1 cellular context compared by ENCODE assay signal in genomic region chr7:99579956-99580777, GRCh38.
TF ChIP-seq lines count a peak whose summit lies in the region.

No MANE protein-coding gene starts in this region.

TF ChIP-seq in WTC11, 78 proteins besides CTCF, POLR2A, EP300 and RAD21 (continued from another document and continues in another):
- TF ChIP-seq ATF2 (CRISPR knock-in tag; IDR thresholded peaks at IDR 0.05; ENCODE audit: borderline replicate concordance, low read depth) = no peak
- TF ChIP-seq HMGXB4 (CRISPR knock-in tag; IDR thresholded peaks at IDR 0.05) = peak; percentile 75; the same call in 1 of the 2 replicates
- no peak for TF ChIP-seq JAZF1 (CRISPR knock-in tag; IDR thresholded peaks at IDR 0.05)
- peak; percentile 36; the same call in 1 of the 2 replicates for TF ChIP-seq FOXP1 (CRISPR knock-in tag; IDR thresholded peaks at IDR 0.05; ENCODE audit: borderline replicate concordance)
- TF ChIP-seq USF1 (CRISPR knock-in tag; IDR thresholded peaks at IDR 0.05) = no peak; the same call in 1 of the 2 replicates
- no peak for TF ChIP-seq ZNF532 (CRISPR knock-in tag; IDR thresholded peaks at IDR 0.05; ENCODE audit: borderline replicate concordance)
- TF ChIP-seq CREM (CRISPR knock-in tag; IDR thresholded peaks at IDR 0.05) = no peak
- no peak for TF ChIP-seq ZNF121 (CRISPR knock-in tag; IDR thresholded peaks at IDR 0.05)
- TF ChIP-seq PRRX2 (CRISPR knock-in tag; IDR thresholded peaks at IDR 0.05) = no peak
- TF ChIP-seq JUN (CRISPR knock-in tag; IDR thresholded peaks at IDR 0.05) = 0 out of 2 replicates have a peak, but pooled peaks have one; percentile 51
- TF ChIP-seq ZNF396 (CRISPR knock-in tag; IDR thresholded peaks at IDR 0.05; ENCODE audit: borderline replicate concordance) = no peak
- 0 out of 2 replicates have a peak, but pooled peaks have one; percentile 34 for TF ChIP-seq MYBL2 (CRISPR knock-in tag; IDR thresholded peaks at IDR 0.05)
- TF ChIP-seq ZBTB21 (CRISPR knock-in tag; IDR thresholded peaks at IDR 0.05; ENCODE audit: borderline replicate concordance) = no peak
- TF ChIP-seq NFE2L1 (CRISPR knock-in tag; IDR thresholded peaks at IDR 0.05) = no peak
- TF ChIP-seq ZNF425 (CRISPR knock-in tag; conservative IDR thresholded peaks at IDR 0.05) = no peak
- TF ChIP-seq STAT6 (CRISPR knock-in tag; conservative IDR thresholded peaks at IDR 0.05; ENCODE audit: low read depth) = no peak
- TF ChIP-seq HMGA2 (CRISPR knock-in tag; IDR thresholded peaks at IDR 0.05) = no peak
- TF ChIP-seq ATF6 (CRISPR knock-in tag; IDR thresholded peaks at IDR 0.05) = no peak
- 0 out of 2 replicates have a peak, but pooled peaks have one; percentile 38 for TF ChIP-seq TP53 (CRISPR knock-in tag; IDR thresholded peaks at IDR 0.05)
- no peak for TF ChIP-seq NFYB (CRISPR knock-in tag; conservative IDR thresholded peaks at IDR 0.05; ENCODE audit: low read depth)
- no peak for TF ChIP-seq MXD4 (CRISPR knock-in tag; IDR thresholded peaks at IDR 0.05; ENCODE audit: borderline replicate concordance)
- no peak for TF ChIP-seq NR2C2 (CRISPR knock-in tag; IDR thresholded peaks at IDR 0.05)
- TF ChIP-seq ZMAT4 (CRISPR knock-in tag; IDR thresholded peaks at IDR 0.05) = no peak
- TF ChIP-seq ZNF512 (CRISPR knock-in tag; IDR thresholded peaks at IDR 0.05; ENCODE audit: borderline replicate concordance) = no peak
- peak; percentile 90 for TF ChIP-seq ZNF423 (CRISPR knock-in tag; IDR thresholded peaks at IDR 0.05)
- 0 out of 2 replicates have a peak, but pooled peaks have one; percentile 43 for TF ChIP-seq CREB1 (CRISPR knock-in tag; IDR thresholded peaks at IDR 0.05)
- no peak for TF ChIP-seq PREB (CRISPR knock-in tag; IDR thresholded peaks at IDR 0.05; ENCODE audit: borderline replicate concordance)
- TF ChIP-seq ATF3 (CRISPR knock-in tag; conservative IDR thresholded peaks at IDR 0.05) = no peak
- 0 out of 2 replicates have a peak, but pooled peaks have one; percentile 12 for TF ChIP-seq USF2 (CRISPR knock-in tag; IDR thresholded peaks at IDR 0.05)
- no peak for TF ChIP-seq GTF2I (CRISPR knock-in tag; conservative IDR thresholded peaks at IDR 0.05)
- no peak for TF ChIP-seq RORB (CRISPR knock-in tag; IDR thresholded peaks at IDR 0.05)
- TF ChIP-seq SMAD3 (CRISPR knock-in tag; IDR thresholded peaks at IDR 0.05; ENCODE audit: borderline replicate concordance) = no peak
- no peak for TF ChIP-seq IRF1 (CRISPR knock-in tag; IDR thresholded peaks at IDR 0.05)
- no peak for TF ChIP-seq GABPB1 (CRISPR knock-in tag; IDR thresholded peaks at IDR 0.05)
- TF ChIP-seq ZNF263 (CRISPR knock-in tag; IDR thresholded peaks at IDR 0.05; ENCODE audit: low read depth) = 0 out of 2 replicates have a peak, but pooled peaks have one; percentile 51
- no peak for TF ChIP-seq ZNF232 (CRISPR knock-in tag; IDR thresholded peaks at IDR 0.05)
